Comparison of ENCODE assay signal across 1 cellular context in genomic region chr11:94934362-94934761, GRCh38.
TF ChIP-seq lines count a peak whose summit lies in the region.

No MANE protein-coding gene starts in this region.

TF ChIP-seq in H1, 55 proteins besides CTCF, POLR2A, EP300 and RAD21:
- TF ChIP-seq BCL11A (IDR thresholded peaks at IDR 0.05; ENCODE audit: low read depth in 2 of 2, low read length in 2 of 2) (no peak), NRF1 (IDR thresholded peaks at IDR 0.05; ENCODE audit: low read depth, low read length) (no peak), RFX5 (IDR thresholded peaks at IDR 0.05; ENCODE audit: borderline replicate concordance, low read depth, low read length) (no peak), CHD2 (IDR thresholded peaks at IDR 0.05; ENCODE audit: low read length) (no peak), PHF8 (conservative IDR thresholded peaks at IDR 0.05; ENCODE audit: low read depth, low read length) (no peak)
TF ChIP-seq in H1: peak in this region for 0.
